ENCODE assay signal across 16 cellular contexts in the genomic region with DNA sequence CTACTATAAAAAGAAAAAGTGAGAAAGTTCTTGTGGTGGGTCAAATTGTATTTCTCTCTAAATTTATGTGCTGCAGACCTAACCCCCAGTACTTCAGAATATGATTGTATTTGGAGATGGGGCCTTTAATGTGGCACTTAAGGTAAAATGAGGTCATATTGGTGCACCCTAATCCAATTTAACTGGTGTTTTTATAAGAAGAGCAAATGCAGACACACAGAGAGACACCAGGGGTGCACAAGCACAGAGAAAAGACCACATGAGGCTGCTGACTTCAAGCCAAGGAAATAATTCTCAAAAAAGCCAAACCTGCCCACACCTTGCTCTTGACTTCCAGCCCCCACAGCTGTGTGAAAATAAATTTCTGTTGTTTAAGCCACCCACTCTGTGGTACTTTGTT.
"Had no signal": no experiment of that assay in that cellular context is flagged by ENCODE, and none has a peak within 500 bp of the region (broad histone marks: within the 10 kb centered on the region; RNA-seq: fewer than 3 reads in every experiment).

No MANE protein-coding gene starts in this region.

- H3K4me3 ChIP-seq: adrenal gland, left ventricle myocardium inferior, transverse colon, vagina had no signal

- H3K27ac ChIP-seq: adrenal gland, left ventricle myocardium inferior, parathyroid adenoma, transverse colon, vagina had no signal

- H3K79me2 ChIP-seq: parathyroid adenoma had no signal

- DNase-seq: activated CD4-positive, alpha-beta T cell treated with anti-CD3 and anti-CD28 coated beads, Interleukin-2, amount 10 ng/mL, durations not matched to agents 24 days and 14 days; activated CD4-positive, CD25-positive, alpha-beta regulatory T cell; activated CD8-positive, alpha-beta memory T cell treated with anti-CD3 and anti-CD28 coated beads, Interleukin-2, amount 50 U/mL, for 4 hours; activated CD8-positive, alpha-beta T cell treated with anti-CD3 and anti-CD28 coated beads, Interleukin-2, amount 10 ng/mL, durations not matched to agents 7 days and 5 days; activated effector memory CD4-positive, alpha-beta T cell treated with anti-CD3 and anti-CD28 coated beads, Interleukin-2, amount 50 U/mL, for 16 hours; activated T-cell treated with anti-CD3 and anti-CD28 coated beads, Interleukin-2, amount 50 U/mL, for 48 hours; adrenal gland; glutamatergic neuron; kidney; left ventricle myocardium inferior; naive thymus-derived CD8-positive, alpha-beta T cell; retina; stimulated activated CD4-positive, alpha-beta T cell treated with anti-CD3 and anti-CD28 coated beads, Interleukin-4, amount 100 ng/mL, for 24 hours; transverse colon had no signal

- H3K4me1 ChIP-seq: adrenal gland, parathyroid adenoma, vagina had no signal

- ATAC-seq: activated CD8-positive, alpha-beta T cell treated with anti-CD3 and anti-CD28 coated beads, Interleukin-2, amount 10 ng/mL, durations not matched to agents 7 days and 5 days; naive thymus-derived CD8-positive, alpha-beta T cell had no signal

- H3K9me3 ChIP-seq: adrenal gland, left ventricle myocardium inferior, transverse colon, vagina had no signal

- H3K27me3 ChIP-seq: adrenal gland, transverse colon, vagina had no signal

- H3K36me3 ChIP-seq: adrenal gland, left ventricle myocardium inferior, transverse colon, vagina had no signal
